In the genomic region with DNA sequence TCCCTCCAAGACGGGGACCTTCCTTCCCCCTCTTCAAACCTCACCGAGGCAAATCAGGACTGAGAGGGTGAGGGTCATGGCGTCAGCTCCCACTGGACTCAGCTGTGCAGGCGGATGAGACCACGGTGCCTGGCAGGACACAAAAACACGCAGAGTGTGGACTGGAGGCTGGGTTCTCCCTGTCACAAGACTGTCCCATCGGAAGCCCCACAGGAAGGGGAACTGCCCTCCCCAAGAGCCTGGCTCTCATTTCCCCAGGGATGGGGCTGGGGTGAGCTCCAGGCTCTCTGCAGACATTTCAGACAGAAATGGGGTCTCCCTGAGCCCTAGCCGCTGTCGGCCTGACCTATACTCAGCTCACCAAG, we compare ENCODE assay signal across 28 cellular contexts. TPM values are rescaled to one million over a fixed set of nuclear protein-coding genes. Genes with fewer than 3 reads are reported as not detected.
DNase-seq lines count a peak whose midpoint lies in the region; ATAC-seq, FAIRE-seq and TF ChIP-seq lines count a peak whose summit lies in the region.
"Had no signal": no experiment of that assay in that cellular context is flagged by ENCODE, and none has a peak within 500 bp of the region (broad histone marks: within the 10 kb centered on the region; RNA-seq: fewer than 3 reads in every experiment).

Gene LILRB5 (minus strand): TSS at position 158 of the 365 bp plus-strand sequence. CDS start 80 bp downstream, at position 78.

- FAIRE-seq in A549 (lab: Jason Lieb, UNC) = no peak
- FAIRE-seq: A204.1 had no signal

- no peak within 1 kb of the TSS for H3K4me2 ChIP-seq in A549
- H3K4me2 ChIP-seq in GM23338 = no peak within 1 kb of the TSS

- no peak for DNase-seq in A549 (ENCODE audit: low read depth in 1 of 2, low spot score in 1 of 2)
- peak in 1 of 2 donors; percentile 50 for DNase-seq in left lung
- no peak for DNase-seq in spleen
- no peak for DNase-seq in GM23338 (ENCODE audit: low spot score)
- no peak for DNase-seq in mesothelial cell of epicardium (ENCODE audit: low spot score in 2 of 2, unreplicated experiment in 2 of 2)
- no peak for DNase-seq in NCI-H187 treated with DMSO at 0.1 percent for 48 hours (lab: John Stamatoyannopoulos, UW)
- DNase-seq: activated CD4-positive, alpha-beta T cell treated with anti-CD3 and anti-CD28 coated beads, Interleukin-2, amount 50 U/mL, for 1 hour; activated CD8-positive, alpha-beta memory T cell treated with anti-CD3 and anti-CD28 coated beads, Interleukin-2, amount 10 ng/mL, durations not matched to agents 7 days and 5 days; cerebellar nuclear complex; effector CD4-positive, alpha-beta T cell; NCI-H1105 treated with DMSO at 0.1 percent for 48 hours; NCI-H2081; NCI-H446; PC-3; SIG-M5; stimulated activated CD4-positive, alpha-beta T cell treated with anti-CD3 and anti-CD28 coated beads, Interleukin-12 subunit alpha, Interleukin-12 subunit beta, amount 100 ng/mL, for 4 hours; stimulated activated CD4-positive, alpha-beta T cell treated with anti-CD3 and anti-CD28 coated beads, Interleukin-4, amount 100 ng/mL, for 4 hours; stimulated activated naive CD4-positive, alpha-beta T cell; trophoblast cell had no signal

- H3K4me1 Mint-ChIP-seq in dendritic cell treated with granulocyte-macrophage colony-stimulating factor and Interleukin-4, amounts not matched to agents 40 ng/mL and 50 ng/mL, for 4 days (ENCODE audit: low read depth) = peaks cover 44% of the 10 kb centered on the region
- H3K4me1 Mint-ChIP-seq in GM23338 = peaks cover 4% of the 10 kb centered on the region; the same call in 1 of the 3 replicates
- H3K4me1 Mint-ChIP-seq in mesothelial cell of epicardium = no peaks in the 10 kb centered on the region
- H3K4me1 Mint-ChIP-seq: activated CD8-positive, alpha-beta memory T cell treated with anti-CD3 and anti-CD28 coated beads, Interleukin-2, amount 10 ng/mL, durations not matched to agents 7 days and 5 days had no signal

- no peak within 1 kb of the TSS for H3K27ac ChIP-seq in A549
- no peak within 1 kb of the TSS for H3K27ac ChIP-seq in left lung
- H3K27ac ChIP-seq in spleen = peak within 1 kb of the TSS; percentile 32 to 77 (median 63)
- H3K27ac ChIP-seq in GM23338 (ENCODE audit: low read depth) = no peak within 1 kb of the TSS

- peak within 1 kb of the TSS; percentile 87 for H3K27ac Mint-ChIP-seq in dendritic cell treated with granulocyte-macrophage colony-stimulating factor and Interleukin-4, amounts not matched to agents 40 ng/mL and 50 ng/mL, for 4 days
- H3K27ac Mint-ChIP-seq in GM23338 (no peak within 1 kb of the TSS), mesothelial cell of epicardium (no peak within 1 kb of the TSS)
- H3K27ac Mint-ChIP-seq: activated CD8-positive, alpha-beta memory T cell treated with anti-CD3 and anti-CD28 coated beads, Interleukin-2, amount 10 ng/mL, durations not matched to agents 7 days and 5 days; activated naive CD4-positive, alpha-beta T cell treated with anti-CD3 and anti-CD28 coated beads, Interleukin-2, amount 50 U/mL, for 72 hours; WTC11 had no signal

- H3K27me3 ChIP-seq in left lung (peaks cover 0 to 58% of the 10 kb centered on the region in 2 donors), spleen (replicated peaks in 1 of 7) (peaks cover 0 to 58% (median 0%) of the 10 kb centered on the region in 7 donors), GM23338 (ENCODE audit: insufficient read depth) (no peaks in the 10 kb centered on the region)

- POLR2A ChIA-PET in A549 (lab: Yijun Ruan, JAX) = no interaction called here

- WGBS in A549 (ENCODE audit: missing lambda C conversion rate) = 17% methylated on average over 9 of the region's 9 CpGs
- WGBS in spleen, 5 donors = 53 to 62% (median 58%) methylated on average over 8 to 9 of the region's 9 CpGs

- peaks cover 22% of the 10 kb centered on the region for H3K27me3 Mint-ChIP-seq in dendritic cell treated with granulocyte-macrophage colony-stimulating factor and Interleukin-4, amounts not matched to agents 40 ng/mL and 50 ng/mL, for 4 days
- H3K27me3 Mint-ChIP-seq in GM23338 (ENCODE audit: insufficient read depth, low read depth, poor library complexity) = peaks cover 5% of the 10 kb centered on the region
- H3K27me3 Mint-ChIP-seq in mesothelial cell of epicardium (ENCODE audit: low read depth) = peaks cover 45% of the 10 kb centered on the region

- no peaks in the 10 kb centered on the region for H3K4me1 ChIP-seq in A549
- peaks cover 0 to 8% of the 10 kb centered on the region in 2 donors for H3K4me1 ChIP-seq in left lung
- peaks cover 0 to 52% (median 16%) of the 10 kb centered on the region in 6 donors for H3K4me1 ChIP-seq in spleen
- no peaks in the 10 kb centered on the region for H3K4me1 ChIP-seq in GM23338 (ENCODE audit: insufficient read depth)

- no peaks in the 10 kb centered on the region for H3K79me2 ChIP-seq in GM23338 (replicated peaks; ENCODE audit: insufficient read depth)

- H3K4me3 ChIP-seq in A549 (no peak within 1 kb of the TSS), left lung (peak within 1 kb of the TSS in 1 of 2 donors; percentile 20), spleen (peak within 1 kb of the TSS in 7 of 8 donors; percentile 6 to 62 (median 31)), GM23338 (no peak within 1 kb of the TSS)

- TF ChIP-seq RAD21 in A549 (conservative IDR thresholded peaks at IDR 0.05 in 1 of 2, IDR thresholded peaks at IDR 0.05 in 1 of 2) = no peak

- no peak for TF ChIP-seq CTCF in A549 (IDR thresholded peaks at IDR 0.05)
- no peak for TF ChIP-seq CTCF in left lung (IDR thresholded peaks at IDR 0.05)
- TF ChIP-seq CTCF in spleen (IDR thresholded peaks at IDR 0.05 in 8 of 11, conservative IDR thresholded peaks at IDR 0.05 in 3 of 11) = no peak
- TF ChIP-seq CTCF in GM23338 (conservative IDR thresholded peaks at IDR 0.05; ENCODE audit: low read depth in 2 of 2) = no peak
- no peak for TF ChIP-seq CTCF in mesothelial cell of epicardium (IDR thresholded peaks at IDR 0.05; ENCODE audit: unreplicated experiment)

- H3K9me2 ChIP-seq in GM23338 (ENCODE audit: insufficient read depth) = no peaks in the 10 kb centered on the region

- H2AFZ ChIP-seq in GM23338 = no peak within 1 kb of the TSS

- CTCF ChIA-PET in A549 (lab: Yijun Ruan, JAX) = interaction anchor here (0.6 to 1.8 kb wide), 7 partner anchors 9 to 89 kb away, joined by 3 to 22 read pairs (median 3); no protein-coding TSS in a partner anchor

- H4K20me1 ChIP-seq in GM23338 (replicated peaks; ENCODE audit: insufficient read depth) = no peaks in the 10 kb centered on the region

- H3K4me3 Mint-ChIP-seq in dendritic cell treated with granulocyte-macrophage colony-stimulating factor and Interleukin-4, amounts not matched to agents 40 ng/mL and 50 ng/mL, for 4 days = peak within 1 kb of the TSS; percentile 80
- H3K4me3 Mint-ChIP-seq in GM23338 = no peak within 1 kb of the TSS
- H3K4me3 Mint-ChIP-seq in mesothelial cell of epicardium = no peak within 1 kb of the TSS
- H3K4me3 Mint-ChIP-seq: activated CD8-positive, alpha-beta memory T cell treated with anti-CD3 and anti-CD28 coated beads, Interleukin-2, amount 10 ng/mL, durations not matched to agents 7 days and 5 days; WTC11 had no signal

- ATAC-seq in A549 (peak; percentile 5 to 22; a peak in 2 of 6 replicates), left lung (peak; percentile 63), GM23338 (no peak), GM19463 (IDR thresholded peaks at IDR 0.05; ENCODE audit: unreplicated experiment) (no peak)
- ATAC-seq: activated CD8-positive, alpha-beta memory T cell treated with anti-CD3 and anti-CD28 coated beads, Interleukin-2, amount 10 ng/mL, durations not matched to agents 7 days and 5 days; activated naive CD4-positive, alpha-beta T cell treated with anti-CD3 and anti-CD28 coated beads, Interleukin-2, amount 50 U/mL, for 72 hours; PC-3; WTC11 had no signal

- H3K36me3 ChIP-seq in left lung (no peaks in the 10 kb centered on the region), spleen (peaks cover 0 to 26% (median 0%) of the 10 kb centered on the region in 6 donors), GM23338 (ENCODE audit: insufficient read depth) (no peaks in the 10 kb centered on the region)

- no peaks in the 10 kb centered on the region for H3K9me3 Mint-ChIP-seq in dendritic cell treated with granulocyte-macrophage colony-stimulating factor and Interleukin-4, amounts not matched to agents 40 ng/mL and 50 ng/mL, for 4 days
- H3K9me3 Mint-ChIP-seq in GM23338 (no peaks in the 10 kb centered on the region), mesothelial cell of epicardium (no peaks in the 10 kb centered on the region)
- H3K9me3 Mint-ChIP-seq: activated naive CD4-positive, alpha-beta T cell treated with anti-CD3 and anti-CD28 coated beads, Interleukin-2, amount 50 U/mL, for 72 hours; WTC11 had no signal

- TF ChIP-seq EP300 in A549 (IDR thresholded peaks at IDR 0.05) = no peak

- TF ChIP-seq POLR2A in A549 (IDR thresholded peaks at IDR 0.05; ENCODE audit: low read length) (no peak), spleen (IDR thresholded peaks at IDR 0.05) (no peak)

- no peaks in the 10 kb centered on the region for H3F3A ChIP-seq in GM23338 (replicated peaks; ENCODE audit: low read depth)

- H3K9me3 ChIP-seq in A549 = no peaks in the 10 kb centered on the region
- no peaks in the 10 kb centered on the region for H3K9me3 ChIP-seq in left lung
- no peaks in the 10 kb centered on the region for H3K9me3 ChIP-seq in spleen

- H3K36me3 Mint-ChIP-seq in dendritic cell treated with granulocyte-macrophage colony-stimulating factor and Interleukin-4, amounts not matched to agents 40 ng/mL and 50 ng/mL, for 4 days (ENCODE audit: low read depth) = peaks cover 42% of the 10 kb centered on the region
- H3K36me3 Mint-ChIP-seq in GM23338 (ENCODE audit: low read depth) (no peaks in the 10 kb centered on the region), mesothelial cell of epicardium (no peaks in the 10 kb centered on the region)
- H3K36me3 Mint-ChIP-seq: activated CD8-positive, alpha-beta memory T cell treated with anti-CD3 and anti-CD28 coated beads, Interleukin-2, amount 10 ng/mL, durations not matched to agents 7 days and 5 days; activated naive CD4-positive, alpha-beta T cell treated with anti-CD3 and anti-CD28 coated beads, Interleukin-2, amount 50 U/mL, for 72 hours; WTC11 had no signal

- intact Hi-C loops in dendritic cell treated with granulocyte-macrophage colony-stimulating factor and Interleukin-4, amounts not matched to agents 40 ng/mL and 50 ng/mL, for 4 days (cut with micrococcal nuclease) = no loop called here
- intact Hi-C loops in left lung (cut with DNase I) = no loop called here
- intact Hi-C loops in spleen (cut with DNase I; ENCODE audit: low total_unique reads) = no loop called here

RNA-seq across cellular contexts. Expression of gene LILRB5, which starts in this region (rescaled TPM):
- polyA plus RNA-seq in A549 (2011; rRNA removed) (not detected in 2 replicates), A549 (2017; fragmentation: RNase III; extraction: RNeasy Plus Mini Kit Qiagen cat#74134 plus additional on column Dnase treatment) (not detected in 3 replicates), spleen (10 to 100 TPM in 2 of 3 donors, 1 to 10 TPM in 1; 3.8 to 41.2 (median 23.9) TPM), GM23338 (2016; fragmentation: Nextera tagmentation; extraction: Ambion mirVana) (not detected in 2 replicates)
- polyA plus RNA-seq in A549 (2012; cell fraction: cytosol; rRNA removed) = not detected in 2 replicates
- polyA plus RNA-seq in A549 (2012; cell fraction: nucleus; rRNA removed) = 0.02 and 0.06 TPM in 2 replicates
- not detected in 2 replicates for polyA minus RNA-seq in A549 (2011; rRNA and poly(A)+ RNA removed)
- total RNA-seq in left lung (10 to 100 TPM; 11.9 to 16.5 TPM), spleen (100 to 1,000 TPM in 1 of 7 donors, 10 to 100 TPM in 6; 38.9 to 112 (median 79.6) TPM), mesothelial cell of epicardium (not detected in 3 replicates)
- not detected in 2 replicates for total RNA-seq in GM23338 (2014; rRNA removed; shearing (Covaris generic))
- total RNA-seq: activated CD8-positive, alpha-beta memory T cell treated with anti-CD3 and anti-CD28 coated beads, Interleukin-2, amount 10 ng/mL, durations not matched to agents 7 days and 5 days; activated naive CD4-positive, alpha-beta T cell treated with anti-CD3 and anti-CD28 coated beads, Interleukin-2, amount 50 U/mL, for 72 hours; epithelial cell of proximal tubule; fibroblast of villous mesenchyme; G401; M059J; PC-3 had no signal

Comparison
In these comparisons a context has a peak if more than half of its experiments do, and no peak if none do; other contexts are left out.
1. RNA of gene LILRB5 (total RNA-seq): 38.9 to 112 TPM in spleen and 11.9 to 16.5 TPM in left lung; not detected in GM23338 and not detected in mesothelial cell of epicardium; every median in the first group is over 10 times any median in the second.
2. Peak in ATAC-seq in A549; RNA of the gene not detected or under 1 TPM.
3. H3K27ac ChIP-seq: peak in spleen (8 of 8); none in A549 (0 of 2), left lung (0 of 2) and GM23338 (single experiment).
4. H3K4me3 ChIP-seq: peak in spleen (7 of 8); none in A549 (single experiment) and GM23338 (single experiment).